In the genomic region with DNA sequence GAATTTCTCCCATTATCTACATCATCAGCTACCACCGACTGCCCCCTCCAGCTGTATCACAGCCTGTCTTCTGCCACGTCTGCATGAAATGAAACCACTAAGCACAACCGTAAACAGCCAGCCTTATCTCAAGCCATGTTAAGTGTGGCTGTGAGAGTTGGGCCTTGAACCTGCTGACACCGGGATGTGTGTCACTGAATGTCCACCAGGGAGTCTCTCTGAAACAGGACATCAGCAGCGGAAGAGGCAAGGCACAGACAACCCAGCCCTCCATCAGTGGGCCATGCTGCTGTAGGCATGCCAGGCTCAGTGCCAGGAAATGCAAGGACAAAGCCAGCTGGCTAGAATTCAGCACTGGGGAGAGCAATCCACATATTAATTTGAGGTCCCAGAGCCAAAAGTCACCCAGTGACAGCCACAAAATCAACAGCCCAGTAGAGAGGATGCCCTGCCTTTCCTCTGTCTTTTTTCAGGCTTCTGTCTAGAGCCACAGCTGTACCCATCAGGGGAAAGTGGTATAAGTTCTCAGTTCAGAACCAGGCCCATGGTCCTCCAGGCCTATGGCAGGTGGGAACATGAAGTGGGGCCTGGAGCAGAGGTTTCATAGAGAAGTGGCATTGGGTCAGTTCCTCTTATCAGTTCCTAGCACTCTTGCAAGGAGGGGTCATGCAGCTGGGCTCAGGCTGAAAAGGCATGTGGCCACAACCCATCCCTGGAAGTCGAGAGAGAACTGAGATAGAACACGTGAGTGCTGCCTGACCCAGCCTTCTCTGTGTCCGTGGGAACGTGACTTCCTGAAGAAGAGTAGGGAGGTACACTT, we compare ENCODE assay signal across 8 cellular contexts.
DNase-seq lines count a peak whose midpoint lies in the region; ATAC-seq and TF ChIP-seq lines count a peak whose summit lies in the region.

No MANE protein-coding gene starts in this region.

- CTCF ChIA-PET in activated CD4-positive, alpha-beta T cell treated with anti-CD3 and anti-CD28 coated beads, Interleukin-2, amount 10 ng/mL, durations not matched to agents 7 days and 5 days (lab: Charles Lee), result interaction anchor here (0.9 kb wide), 1 partner anchor 101 kb away, joined by 3 read pairs; no protein-coding TSS in a partner anchor

- no peak for TF ChIP-seq CTCF in brain (conservative IDR thresholded peaks at IDR 0.05)

- peak; percentile 73 for DNase-seq in midbrain (lab: John Stamatoyannopoulos, UW)
- no peak for DNase-seq in stimulated activated CD4-positive, alpha-beta T cell treated with anti-CD3 and anti-CD28 coated beads, Interleukin-12 subunit alpha, Interleukin-12 subunit beta, amount 100 ng/mL, for 4 hours
- DNase-seq in NCI-H146 (lab: John Stamatoyannopoulos, UW), result no peak
- no peak for DNase-seq in activated CD4-positive, alpha-beta T cell treated with anti-CD3 and anti-CD28 coated beads, Interleukin-2, amount 10 ng/mL, durations not matched to agents 7 days and 5 days
- no peak for DNase-seq in ACHN

- peak overlapping the region in 3 of 5 experiments; percentile 7 to 25 (median 14) for H3K27ac Mint-ChIP-seq in brain
- no peak overlapping the region for H3K27ac Mint-ChIP-seq in activated CD4-positive, alpha-beta T cell treated with anti-CD3 and anti-CD28 coated beads, Interleukin-2, amount 10 ng/mL, durations not matched to agents 7 days and 5 days

- peaks cover 8 to 31% (median 16%) of the 10 kb centered on the region in 5 experiments for H3K9me3 Mint-ChIP-seq in brain
- peaks cover 14% of the 10 kb centered on the region for H3K9me3 Mint-ChIP-seq in activated CD4-positive, alpha-beta T cell treated with anti-CD3 and anti-CD28 coated beads, Interleukin-2, amount 10 ng/mL, durations not matched to agents 7 days and 5 days

- H3K27me3 Mint-ChIP-seq in brain, result peaks cover under 1% of the 10 kb centered on the region
- peaks cover 18% of the 10 kb centered on the region for H3K27me3 Mint-ChIP-seq in activated CD4-positive, alpha-beta T cell treated with anti-CD3 and anti-CD28 coated beads, Interleukin-2, amount 10 ng/mL, durations not matched to agents 7 days and 5 days

- H3K36me3 Mint-ChIP-seq in brain, result no peaks in the 10 kb centered on the region
- no peaks in the 10 kb centered on the region for H3K36me3 Mint-ChIP-seq in activated CD4-positive, alpha-beta T cell treated with anti-CD3 and anti-CD28 coated beads, Interleukin-2, amount 10 ng/mL, durations not matched to agents 7 days and 5 days (ENCODE audit: low read depth)

- POLR2A ChIA-PET in activated CD4-positive, alpha-beta T cell treated with anti-CD3 and anti-CD28 coated beads, Interleukin-2, amount 10 ng/mL, durations not matched to agents 7 days and 5 days (lab: Charles Lee), result no interaction called here

- no peak overlapping the region for H3K4me3 Mint-ChIP-seq in brain
- no peak overlapping the region for H3K4me3 Mint-ChIP-seq in activated CD4-positive, alpha-beta T cell treated with anti-CD3 and anti-CD28 coated beads, Interleukin-2, amount 10 ng/mL, durations not matched to agents 7 days and 5 days

- peak; percentile 66 for ATAC-seq in GM19025 (IDR thresholded peaks at IDR 0.05; ENCODE audit: low read depth, unreplicated experiment)
- ATAC-seq in HG03432 (IDR thresholded peaks at IDR 0.05; ENCODE audit: unreplicated experiment), result peak; percentile 74

- H3K4me1 Mint-ChIP-seq in brain, result peaks cover 8% of the 10 kb centered on the region
- H3K4me1 Mint-ChIP-seq in activated CD4-positive, alpha-beta T cell treated with anti-CD3 and anti-CD28 coated beads, Interleukin-2, amount 10 ng/mL, durations not matched to agents 7 days and 5 days, result no peaks in the 10 kb centered on the region

- in situ Hi-C loops in ACHN (cut with HindIII; ENCODE audit: low pct_ligation_motif_present, low pct_unique_long_range_greater_than_20kb, low sequenced_read_pairs), result no loop called here
